17 cellular contexts compared by ENCODE assay signal in genomic region chr2:40367032-40367431, GRCh38.
"Had no signal": no experiment of that assay in that cellular context is flagged by ENCODE, and none has a peak within 500 bp of the region (broad histone marks: within the 10 kb centered on the region; RNA-seq: fewer than 3 reads in every experiment).

No MANE protein-coding gene starts in this region.

- H3K27me3 Mint-ChIP-seq: activated naive CD8-positive, alpha-beta T cell treated with anti-CD3 and anti-CD28 coated beads for 36 hours; T-helper 17 cell had no signal

- ATAC-seq: activated T-cell treated with anti-CD3 and anti-CD28 coated beads, Interleukin-2, amount 50 U/mL, for 72 hours; left lung; T-helper 17 cell had no signal

- DNase-seq: activated CD4-positive, alpha-beta T cell treated with anti-CD3 and anti-CD28 coated beads, Interleukin-2, amount 10 ng/mL, durations not matched to agents 7 days and 5 days; activated CD8-positive, alpha-beta memory T cell treated with anti-CD3 and anti-CD28 coated beads, Interleukin-2, amount 50 U/mL, for 48 hours; activated naive CD8-positive, alpha-beta T cell treated with anti-CD3 and anti-CD28 coated beads for 36 hours; activated T-cell treated with anti-CD3 and anti-CD28 coated beads, Interleukin-2, amount 50 U/mL, for 72 hours; amygdala; dorsolateral prefrontal cortex; endodermal cell; left lung; small intestine; stimulated activated CD4-positive, alpha-beta T cell treated with anti-CD3 and anti-CD28 coated beads, Interleukin-4, amount 100 ng/mL, for 24 hours; stimulated activated naive CD4-positive, alpha-beta T cell treated with Interleukin-2 at 50 U/mL for 16 hours; substantia nigra; T-helper 17 cell had no signal

- H3K27ac ChIP-seq: left lung, tibial nerve, vagina had no signal

- H3K9me3 ChIP-seq: left lung, tibial nerve, vagina had no signal

- H3K9me3 Mint-ChIP-seq: activated CD4-positive, alpha-beta T cell treated with anti-CD3 and anti-CD28 coated beads, Interleukin-2, amount 10 ng/mL, durations not matched to agents 7 days and 5 days; activated naive CD8-positive, alpha-beta T cell treated with anti-CD3 and anti-CD28 coated beads for 36 hours; activated T-cell treated with anti-CD3 and anti-CD28 coated beads, Interleukin-2, amount 50 U/mL, for 72 hours; endodermal cell had no signal

- H3K36me3 ChIP-seq: left lung, tibial nerve, vagina had no signal

- H3K27me3 ChIP-seq: left lung, tibial nerve, vagina had no signal

- H3K27ac Mint-ChIP-seq: activated CD4-positive, alpha-beta T cell treated with anti-CD3 and anti-CD28 coated beads, Interleukin-2, amount 10 ng/mL, durations not matched to agents 7 days and 5 days; activated naive CD8-positive, alpha-beta T cell treated with anti-CD3 and anti-CD28 coated beads for 36 hours; activated T-cell treated with anti-CD3 and anti-CD28 coated beads, Interleukin-2, amount 50 U/mL, for 72 hours; endodermal cell; T-helper 17 cell had no signal

- H3K4me3 Mint-ChIP-seq: activated CD4-positive, alpha-beta T cell treated with anti-CD3 and anti-CD28 coated beads, Interleukin-2, amount 10 ng/mL, durations not matched to agents 7 days and 5 days; activated naive CD8-positive, alpha-beta T cell treated with anti-CD3 and anti-CD28 coated beads for 36 hours; activated T-cell treated with anti-CD3 and anti-CD28 coated beads, Interleukin-2, amount 50 U/mL, for 72 hours; endodermal cell; T-helper 17 cell had no signal

- FAIRE-seq: keratinocyte, small intestine, TTC549 had no signal

- H3K36me3 Mint-ChIP-seq: activated naive CD8-positive, alpha-beta T cell treated with anti-CD3 and anti-CD28 coated beads for 36 hours had no signal

- H3K4me1 Mint-ChIP-seq: T-helper 17 cell had no signal

- H3K4me3 ChIP-seq: dorsolateral prefrontal cortex, left lung, tibial nerve, vagina had no signal
